ENCODE assay signal across 8 cellular contexts in genomic region chr11:93895106-93895862, GRCh38. TPM values are rescaled to one million over a fixed set of nuclear protein-coding genes. Genes with fewer than 3 reads are reported as not detected.
A peak's percentile ranks its signal among the peaks of the same experiment; 100 is the strongest.
DNase-seq lines count a peak whose midpoint lies in the region; ATAC-seq and TF ChIP-seq lines count a peak whose summit lies in the region.

No MANE protein-coding gene starts in this region.

- no peaks in the 10 kb centered on the region for H3K4me1 Mint-ChIP-seq in naive thymus-derived CD4-positive, alpha-beta T cell

- H3K27me3 ChIP-seq in esophagus muscularis mucosa = peaks cover 0 to 32% (median 2%) of the 10 kb centered on the region in 4 donors
- no peaks in the 10 kb centered on the region for H3K27me3 ChIP-seq in naive thymus-derived CD4-positive, alpha-beta T cell (ENCODE audit: control insufficient read depth in 2 of 2, insufficient read depth in 2 of 2, low read length in 2 of 2)

- peak; percentile 18 for TF ChIP-seq CTCF in GM10248 (IDR thresholded peaks at IDR 0.05; ENCODE audit: control extremely low read depth, extremely low read depth, low read depth, missing control alignments)
- TF ChIP-seq CTCF in esophagus muscularis mucosa (IDR thresholded peaks at IDR 0.05) = peak; percentile 51 to 72 (median 53)

- 51% methylated on average over 5 of the region's 5 CpGs for WGBS in esophagus muscularis mucosa

- CTCF ChIA-PET in GM10248 (lab: Yijun Ruan, JAX) = interaction anchor here (0.8 to 3.1 kb wide), 20 partner anchors 9 to 1002 kb away, joined by 3 to 22 read pairs (median 5); partner anchors contain the start of gene C11orf97
- CTCF ChIA-PET in naive thymus-derived CD4-positive, alpha-beta T cell (lab: Charles Lee) = interaction anchor here (0.6 to 1.2 kb wide), 6 partner anchors 11 to 610 kb away, joined by 3 to 5 read pairs (median 3); no protein-coding TSS in a partner anchor

- DNase-seq in AG08396 (ENCODE audit: low spot score) = peak; percentile 37
- no peak for DNase-seq in GM10248 (ENCODE audit: extremely low spot score)
- peak; percentile 9 for DNase-seq in KG1 (lab: John Stamatoyannopoulos, UW)
- DNase-seq in SHP77 treated with DMSO at 0.1 percent for 48 hours (lab: John Stamatoyannopoulos, UW) = peak; percentile 24
- no peak for DNase-seq in esophagus muscularis mucosa (ENCODE audit: extremely low spot score)
- DNase-seq in naive thymus-derived CD4-positive, alpha-beta T cell = peak in 6 of 9 donors; percentile 7 to 35 (median 25)
- no peak for DNase-seq in HuH-7.5 (ENCODE audit: low spot score)

- peak; percentile 60 for ATAC-seq in naive thymus-derived CD4-positive, alpha-beta T cell
- ATAC-seq in GM21423 (IDR thresholded peaks at IDR 0.05; ENCODE audit: unreplicated experiment) = no peak

- H3K27ac Mint-ChIP-seq in naive thymus-derived CD4-positive, alpha-beta T cell = no peak overlapping the region

- no peak for TF ChIP-seq EP300 in esophagus muscularis mucosa (IDR thresholded peaks at IDR 0.05)

- no peak for TF ChIP-seq POLR2A in esophagus muscularis mucosa (IDR thresholded peaks at IDR 0.05; ENCODE audit: low read depth)

- H3K27ac ChIP-seq in esophagus muscularis mucosa (replicated peaks in 1 of 4) = no peak overlapping the region
- no peak overlapping the region for H3K27ac ChIP-seq in naive thymus-derived CD4-positive, alpha-beta T cell (ENCODE audit: low read depth, low read length)

- H3K4me1 ChIP-seq in esophagus muscularis mucosa = peaks cover 0 to 6% (median 3%) of the 10 kb centered on the region in 4 donors
- no peaks in the 10 kb centered on the region for H3K4me1 ChIP-seq in naive thymus-derived CD4-positive, alpha-beta T cell (ENCODE audit: control insufficient read depth in 2 of 2, insufficient read depth in 2 of 2, low read length in 2 of 2)

- POLR2A ChIA-PET in GM10248 (lab: Yijun Ruan, JAX) = no interaction called here
- POLR2A ChIA-PET in naive thymus-derived CD4-positive, alpha-beta T cell (lab: Charles Lee) = no interaction called here

- intact Hi-C loops in esophagus muscularis mucosa (cut with DNase I) = loop anchor here (5.0 kb wide), 2 partner anchors 522 to 607 kb away; no protein-coding TSS in a partner anchor
- intact Hi-C loops in naive thymus-derived CD4-positive, alpha-beta T cell (cut with micrococcal nuclease) = loop anchor here in 1 of 2 donors (1.0 kb wide), 1 partner anchor 609 kb away; no protein-coding TSS in a partner anchor

- no peaks in the 10 kb centered on the region for H3K36me3 ChIP-seq in esophagus muscularis mucosa
- H3K36me3 ChIP-seq in naive thymus-derived CD4-positive, alpha-beta T cell (ENCODE audit: control insufficient read depth in 2 of 3, insufficient read depth in 3 of 3, low read length in 3 of 3) = no peaks in the 10 kb centered on the region

- H3K4me3 Mint-ChIP-seq in naive thymus-derived CD4-positive, alpha-beta T cell = no peak overlapping the region

- H3K9me3 ChIP-seq in esophagus muscularis mucosa = no peaks in the 10 kb centered on the region
- H3K9me3 ChIP-seq in naive thymus-derived CD4-positive, alpha-beta T cell (ENCODE audit: control insufficient read depth in 2 of 3, low read length in 3 of 3) = no peaks in the 10 kb centered on the region

- peaks cover 0 to 14% (median 0%) of the 10 kb centered on the region in 11 donors for H3K9me3 Mint-ChIP-seq in naive thymus-derived CD4-positive, alpha-beta T cell

- H3K4me3 ChIP-seq in esophagus muscularis mucosa = no peak overlapping the region
- no peak overlapping the region for H3K4me3 ChIP-seq in naive thymus-derived CD4-positive, alpha-beta T cell (ENCODE audit: low read length)

- H3K36me3 Mint-ChIP-seq in naive thymus-derived CD4-positive, alpha-beta T cell = no peaks in the 10 kb centered on the region

- H3K27me3 Mint-ChIP-seq in naive thymus-derived CD4-positive, alpha-beta T cell = peaks cover 25 to 71% (median 67%) of the 10 kb centered on the region in 5 donors

RNA-seq across cellular contexts. Expression of gene VSTM5, which starts 44.9 kb away (rescaled TPM):
- under 1 TPM in 3 of 4 donors, not detected in 1; 0.17 to 0.39 (median 0.17) TPM for total RNA-seq in esophagus muscularis mucosa
- not detected for total RNA-seq in naive thymus-derived CD4-positive, alpha-beta T cell
- polyA plus RNA-seq in naive thymus-derived CD4-positive, alpha-beta T cell = not detected

Comparison
In these comparisons a context has a peak if more than half of its experiments do, and no peak if none do; other contexts are left out.
1. DNase-seq: peak in AG08396 (single experiment), KG1 (single experiment), SHP77 treated with DMSO at 0.1 percent for 48 hours (single experiment) and naive thymus-derived CD4-positive, alpha-beta T cell (6 of 9); none in GM10248 (single experiment), esophagus muscularis mucosa (single experiment) and HuH-7.5 (single experiment).